Comparison of ENCODE assay signal across 23 cellular contexts in genomic region chr1:215192306-215192705, GRCh38.
DNase-seq lines count a peak whose midpoint lies in the region; ATAC-seq, FAIRE-seq and TF ChIP-seq lines count a peak whose summit lies in the region.
"Had no signal": no experiment of that assay in that cellular context is flagged by ENCODE, and none has a peak within 500 bp of the region (broad histone marks: within the 10 kb centered on the region; RNA-seq: fewer than 3 reads in every experiment).

No MANE protein-coding gene starts in this region.

- FAIRE-seq in RCC 7860 (lab: Jason Lieb, UNC): peak; percentile 25
- FAIRE-seq: GM12878, H1 had no signal

- no peaks in the 10 kb centered on the region for H3K36me3 ChIP-seq in smooth muscle cell (ENCODE audit: low read depth)
- H3K36me3 ChIP-seq: left ventricle myocardium inferior, MG63, SJSA1 had no signal

- H3K4me1 ChIP-seq in smooth muscle cell (ENCODE audit: low read depth): no peaks in the 10 kb centered on the region
- H3K4me1 ChIP-seq: foreskin keratinocyte, left ventricle myocardium inferior, SJSA1 had no signal

- H3F3A ChIP-seq in smooth muscle cell (ENCODE audit: low read depth): no peaks in the 10 kb centered on the region

- no peaks in the 10 kb centered on the region for H3K27me3 ChIP-seq in smooth muscle cell (ENCODE audit: low read depth)
- H3K27me3 ChIP-seq: foreskin keratinocyte, MG63, SJSA1 had no signal

- no peaks in the 10 kb centered on the region for H4K20me1 ChIP-seq in smooth muscle cell (ENCODE audit: low read depth)

- no peak for TF ChIP-seq POLR2A in lower leg skin (IDR thresholded peaks at IDR 0.05)

- peak overlapping the region; percentile 45 for H3K4me2 ChIP-seq in smooth muscle cell

- H2AFZ ChIP-seq in smooth muscle cell (ENCODE audit: low read depth): no peak overlapping the region

- ATAC-seq in GM18909 (IDR thresholded peaks at IDR 0.05; ENCODE audit: poor library complexity, unreplicated experiment): no peak
- ATAC-seq: foreskin keratinocyte; GM12878; stimulated activated naive B cell treated with anti-CD40 and anti-IgM and Interleukin-4, amounts not matched to agents 10 μg/mL and 1 μg/mL and 100 μg/mL, for 72 hours had no signal

- DNase-seq in EL (peak; percentile 53), RCC 7860 (ENCODE audit: low spot score) (no peak), fibroblast of the aortic adventitia (ENCODE audit: low read depth) (peak; percentile 45), smooth muscle cell (lab: John Stamatoyannopoulos, UW; ENCODE audit: unreplicated experiment) (no peak), NCI-H345 treated with DMSO at 0.1 percent for 48 hours (lab: John Stamatoyannopoulos, UW; ENCODE audit: unreplicated experiment) (no peak), NCI-H2029 treated with DMSO at 0.1 percent for 48 hours (lab: John Stamatoyannopoulos, UW) (no peak), lower leg skin (ENCODE audit: low spot score in 2 of 2) (no peak)
- DNase-seq: activated CD4-positive, alpha-beta T cell treated with anti-CD3 and anti-CD28 coated beads for 4 hours; activated CD8-positive, alpha-beta memory T cell treated with anti-CD3 and anti-CD28 coated beads, Interleukin-2, amount 50 U/mL, for 48 hours; activated naive CD4-positive, alpha-beta T cell treated with anti-CD3 and anti-CD28 coated beads for 36 hours; CD8-positive, alpha-beta memory T cell; foreskin keratinocyte; left ventricle myocardium inferior; MG63; NCI-H187 treated with DMSO at 0.1 percent for 48 hours; NCI-H510A treated with DMSO at 0.1 percent for 48 hours; stimulated activated naive B cell treated with anti-CD40 and anti-IgM and Interleukin-4, amounts not matched to agents 10 μg/mL and 1 μg/mL and 100 μg/mL, for 72 hours; T-helper 9 cell; trophoblast cell had no signal

- intact Hi-C loops in lower leg skin (cut with DNase I; ENCODE audit: low total_unique reads): no loop called here

- no peaks in the 10 kb centered on the region for H3K9me3 ChIP-seq in smooth muscle cell (replicated peaks; ENCODE audit: low read depth)
- H3K9me3 ChIP-seq: left ventricle myocardium inferior, MG63, SJSA1 had no signal

- TF ChIP-seq CTCF in fibroblast of the aortic adventitia (IDR thresholded peaks at IDR 0.05; ENCODE audit: insufficient read depth, low read length) (no peak), smooth muscle cell (IDR thresholded peaks at IDR 0.05; ENCODE audit: borderline replicate concordance, insufficient read depth, poor library complexity, severe bottlenecking) (no peak), lower leg skin (IDR thresholded peaks at IDR 0.05) (no peak)

- no peak overlapping the region for H3K9ac ChIP-seq in smooth muscle cell (ENCODE audit: low read depth)

- no peak overlapping the region for H3K4me3 ChIP-seq in fibroblast of the aortic adventitia (ENCODE audit: low read depth, low read length)
- H3K4me3 ChIP-seq in smooth muscle cell: no peak overlapping the region
- H3K4me3 ChIP-seq in lower leg skin (ENCODE audit: low read depth, poor library complexity, severe bottlenecking): no peak overlapping the region
- H3K4me3 ChIP-seq: GM12878, left ventricle myocardium inferior, MG63, SJSA1 had no signal

- H3K27ac ChIP-seq in smooth muscle cell (ENCODE audit: low read depth): no peak overlapping the region
- H3K27ac ChIP-seq: foreskin keratinocyte, left ventricle myocardium inferior, SJSA1 had no signal

- H3K79me2 ChIP-seq in smooth muscle cell (ENCODE audit: low read depth): no peaks in the 10 kb centered on the region

Comparison
In these comparisons a context has a peak if more than half of its experiments do, and no peak if none do; other contexts are left out.
1. DNase-seq: peak in EL (single experiment) and fibroblast of the aortic adventitia (single experiment); none in RCC 7860 (single experiment), smooth muscle cell (single experiment), NCI-H345 treated with DMSO at 0.1 percent for 48 hours (single experiment), NCI-H2029 treated with DMSO at 0.1 percent for 48 hours (single experiment) and lower leg skin (0 of 2).